Comparison of ENCODE assay signal across 19 cellular contexts in genomic region chr12:76255692-76256091, GRCh38.
DNase-seq lines count a peak whose midpoint lies in the region; ATAC-seq and TF ChIP-seq lines count a peak whose summit lies in the region.
"Had no signal": no experiment of that assay in that cellular context is flagged by ENCODE, and none has a peak within 500 bp of the region (broad histone marks: within the 10 kb centered on the region; RNA-seq: fewer than 3 reads in every experiment).

No MANE protein-coding gene starts in this region.

- H3K36me3 ChIP-seq in gastrocnemius medialis = no peaks in the 10 kb centered on the region

- H3K9me3 ChIP-seq in gastrocnemius medialis = no peaks in the 10 kb centered on the region

- H3K9me3 Mint-ChIP-seq in stimulated activated naive CD8-positive, alpha-beta T cell treated with anti-CD3 and anti-CD28 coated beads, Interleukin-15, amount 100 ng/mL, for 72 hours = no peaks in the 10 kb centered on the region
- H3K9me3 Mint-ChIP-seq in type B pancreatic cell = no peaks in the 10 kb centered on the region
- no peaks in the 10 kb centered on the region for H3K9me3 Mint-ChIP-seq in activated naive CD4-positive, alpha-beta T cell treated with anti-CD3 and anti-CD28 coated beads, Interleukin-2, amount 10 ng/mL, durations not matched to agents 7 days and 5 days
- H3K9me3 Mint-ChIP-seq: H9 had no signal

- no peak overlapping the region for H3K4me3 Mint-ChIP-seq in stimulated activated naive CD8-positive, alpha-beta T cell treated with anti-CD3 and anti-CD28 coated beads, Interleukin-15, amount 100 ng/mL, for 72 hours
- no peak overlapping the region for H3K4me3 Mint-ChIP-seq in type B pancreatic cell
- no peak overlapping the region for H3K4me3 Mint-ChIP-seq in activated naive CD4-positive, alpha-beta T cell treated with anti-CD3 and anti-CD28 coated beads, Interleukin-2, amount 10 ng/mL, durations not matched to agents 7 days and 5 days
- H3K4me3 Mint-ChIP-seq: H9 had no signal

- peaks cover 21 to 39% of the 10 kb centered on the region in 2 donors for H3K4me1 ChIP-seq in gastrocnemius medialis

- intact Hi-C loops in gastrocnemius medialis (cut with DNase I; ENCODE audit: low total_unique reads) = loop anchor here (5.0 kb wide), 1 partner anchor 173 kb away; the partner anchor contains the start of gene NAP1L1

- no peak for TF ChIP-seq POLR2A in gastrocnemius medialis (IDR thresholded peaks at IDR 0.05)

- in situ Hi-C loops in gastrocnemius medialis (cut with MboI; ENCODE audit: low sequenced_read_pairs in 4 of 4) (no loop called here), GM13977 (cut with MboI; ENCODE audit: low pct_unique_long_range_greater_than_20kb, low sequenced_read_pairs, unreplicated experiment) (no loop called here)

- H3K27ac Mint-ChIP-seq in stimulated activated naive CD8-positive, alpha-beta T cell treated with anti-CD3 and anti-CD28 coated beads, Interleukin-15, amount 100 ng/mL, for 72 hours = no peak overlapping the region
- no peak overlapping the region for H3K27ac Mint-ChIP-seq in type B pancreatic cell
- no peak overlapping the region for H3K27ac Mint-ChIP-seq in activated naive CD4-positive, alpha-beta T cell treated with anti-CD3 and anti-CD28 coated beads, Interleukin-2, amount 10 ng/mL, durations not matched to agents 7 days and 5 days
- H3K27ac Mint-ChIP-seq: H9 had no signal

- peak; percentile 26 for ATAC-seq in stimulated activated naive CD8-positive, alpha-beta T cell treated with anti-CD3 and anti-CD28 coated beads, Interleukin-15, amount 100 ng/mL, for 72 hours
- no peak for ATAC-seq in stimulated activated naive CD8-positive, alpha-beta T cell treated with anti-CD3 and anti-CD28 coated beads, Interleukin-15, Interleukin-2, amounts not matched to agents 100 U/mL and 50 U/mL, for 24 hours
- no peak for ATAC-seq in gastrocnemius medialis
- ATAC-seq: SK-N-SH treated with all-trans-retinoic acid at 6 μM for 48 hours had no signal

- H3K4me3 ChIP-seq in gastrocnemius medialis = no peak overlapping the region
- H3K4me3 ChIP-seq: GM23248 had no signal

- CTCF ChIA-PET in activated naive CD4-positive, alpha-beta T cell treated with anti-CD3 and anti-CD28 coated beads, Interleukin-2, amount 10 ng/mL, durations not matched to agents 7 days and 5 days (lab: Charles Lee) = no interaction called here

- TF ChIP-seq CTCF in gastrocnemius medialis (IDR thresholded peaks at IDR 0.05 in 4 of 5, conservative IDR thresholded peaks at IDR 0.05 in 1 of 5) = no peak
- TF ChIP-seq CTCF in GM13977 (IDR thresholded peaks at IDR 0.05; ENCODE audit: extremely low read depth, insufficient read depth, missing control alignments) = no peak
- TF ChIP-seq CTCF in type B pancreatic cell (conservative IDR thresholded peaks at IDR 0.05) = no peak

- H3K36me3 Mint-ChIP-seq in type B pancreatic cell = no peaks in the 10 kb centered on the region
- no peaks in the 10 kb centered on the region for H3K36me3 Mint-ChIP-seq in activated naive CD4-positive, alpha-beta T cell treated with anti-CD3 and anti-CD28 coated beads, Interleukin-2, amount 10 ng/mL, durations not matched to agents 7 days and 5 days

- no peaks in the 10 kb centered on the region for H3K27me3 ChIP-seq in gastrocnemius medialis

- H3K27ac ChIP-seq in gastrocnemius medialis = peak overlapping the region; percentile 58 to 70 (median 64)
- H3K27ac ChIP-seq: GM23248, KMS-11 had no signal

- H3K4me1 Mint-ChIP-seq in stimulated activated naive CD8-positive, alpha-beta T cell treated with anti-CD3 and anti-CD28 coated beads, Interleukin-15, amount 100 ng/mL, for 72 hours = peaks cover 10% of the 10 kb centered on the region
- H3K4me1 Mint-ChIP-seq in type B pancreatic cell (ENCODE audit: unreplicated experiment) = peaks cover 16% of the 10 kb centered on the region
- H3K4me1 Mint-ChIP-seq in activated naive CD4-positive, alpha-beta T cell treated with anti-CD3 and anti-CD28 coated beads, Interleukin-2, amount 10 ng/mL, durations not matched to agents 7 days and 5 days = no peaks in the 10 kb centered on the region

- DNase-seq in stimulated activated naive CD8-positive, alpha-beta T cell treated with anti-CD3 and anti-CD28 coated beads, Interleukin-15, amount 100 ng/mL, for 72 hours = no peak
- no peak for DNase-seq in stimulated activated naive CD8-positive, alpha-beta T cell treated with anti-CD3 and anti-CD28 coated beads, Interleukin-15, Interleukin-2, amounts not matched to agents 100 U/mL and 50 U/mL, for 24 hours
- peak; percentile 14 for DNase-seq in fibroblast of gingiva (ENCODE audit: low read depth)
- peak; percentile 19 to 25 for DNase-seq in gastrocnemius medialis
- no peak for DNase-seq in GM13977 (ENCODE audit: low spot score)
- DNase-seq in type B pancreatic cell (ENCODE audit: extremely low spot score, unreplicated experiment) = no peak
- no peak for DNase-seq in activated naive CD4-positive, alpha-beta T cell treated with anti-CD3 and anti-CD28 coated beads, Interleukin-2, amount 10 ng/mL, durations not matched to agents 7 days and 5 days
- DNase-seq: 8988T, DMS153, DND-41, GM23248, H9, NCI-H1092, NCI-H1436, NCI-H187 treated with DMSO at 0.1 percent for 48 hours, NCI-H524, NCI-H774 had no signal

- peaks cover 9% of the 10 kb centered on the region for H3K27me3 Mint-ChIP-seq in stimulated activated naive CD8-positive, alpha-beta T cell treated with anti-CD3 and anti-CD28 coated beads, Interleukin-15, amount 100 ng/mL, for 72 hours
- no peaks in the 10 kb centered on the region for H3K27me3 Mint-ChIP-seq in type B pancreatic cell
- no peaks in the 10 kb centered on the region for H3K27me3 Mint-ChIP-seq in activated naive CD4-positive, alpha-beta T cell treated with anti-CD3 and anti-CD28 coated beads, Interleukin-2, amount 10 ng/mL, durations not matched to agents 7 days and 5 days

Comparison
In these comparisons a context has a peak if more than half of its experiments do, and no peak if none do; other contexts are left out.
1. DNase-seq: peak in fibroblast of gingiva (single experiment) and gastrocnemius medialis (2 of 2); none in stimulated activated naive CD8-positive, alpha-beta T cell treated with anti-CD3 and anti-CD28 coated beads, Interleukin-15, amount 100 ng/mL, for 72 hours (0 of 2), stimulated activated naive CD8-positive, alpha-beta T cell treated with anti-CD3 and anti-CD28 coated beads, Interleukin-15, Interleukin-2, amounts not matched to agents 100 U/mL and 50 U/mL, for 24 hours (single experiment), GM13977 (single experiment), type B pancreatic cell (single experiment) and activated naive CD4-positive, alpha-beta T cell treated with anti-CD3 and anti-CD28 coated beads, Interleukin-2, amount 10 ng/mL, durations not matched to agents 7 days and 5 days (single experiment).